In genomic region chr6:43059168-43060033, GRCh38 we compare ENCODE assay signal across 8 cellular contexts.
DNase-seq lines count a peak whose midpoint lies in the region; ATAC-seq and TF ChIP-seq lines count a peak whose summit lies in the region.

Gene KLC4 (plus strand): TSS chr6:43059631. CDS start chr6:43061336, 1,705 bp downstream.
Gene MRPL2 (minus strand): TSS chr6:43059434. CDS start chr6:43059381, 53 bp downstream.

- H3K27ac Mint-ChIP-seq in central memory CD8-positive, alpha-beta T cell (ENCODE audit: low read depth): peak within 1 kb of the TSS; percentile 98

- TF ChIP-seq POLR2A in GM18951 (IDR thresholded peaks at IDR 0.05; ENCODE audit: extremely low read depth, insufficient read depth, insufficient read length): peak; percentile 92

- peak within 1 kb of the TSS; percentile 93 for H3K4me3 Mint-ChIP-seq in central memory CD8-positive, alpha-beta T cell

- H3K27me3 Mint-ChIP-seq in central memory CD8-positive, alpha-beta T cell: no peaks in the 10 kb centered on the region

- H3K36me3 Mint-ChIP-seq in central memory CD8-positive, alpha-beta T cell (ENCODE audit: insufficient read depth): peaks cover 19% of the 10 kb centered on the region

- DNase-seq in AG08395 (ENCODE audit: low spot score) (peak; percentile 99), NCI-H345 (lab: John Stamatoyannopoulos, UW) (peak; percentile 99), iris pigment epithelial cell (ENCODE audit: low read depth) (peak; percentile 99)
- peak; percentile 91 to 97 (median 95) for DNase-seq in activated CD4-positive, CD25-positive, alpha-beta regulatory T cell (lab: John Stamatoyannopoulos, UW)
- DNase-seq in central memory CD8-positive, alpha-beta T cell (ENCODE audit: low spot score in 2 of 2): peak; percentile 88 to 97
- DNase-seq in stimulated activated CD4-positive, alpha-beta T cell treated with anti-CD3 and anti-CD28 coated beads, Interleukin-12 subunit alpha, Interleukin-12 subunit beta, amount 100 ng/mL, for 24 hours (ENCODE audit: low read depth in 2 of 2): peak; percentile 97 to 98

- in situ Hi-C loops in GM18951 (cut with MboI; ENCODE audit: low sequenced_read_pairs, unreplicated experiment): no loop called here

- peak; percentile 85 for ATAC-seq in HG03196 (IDR thresholded peaks at IDR 0.05; ENCODE audit: unreplicated experiment)
- ATAC-seq in central memory CD8-positive, alpha-beta T cell (replicated peaks; ENCODE audit: extremely low read depth, poor library complexity, severe bottlenecking): peak; percentile 99

- H3K9me3 Mint-ChIP-seq in central memory CD8-positive, alpha-beta T cell: no peaks in the 10 kb centered on the region

- peaks cover 42% of the 10 kb centered on the region for H3K4me1 Mint-ChIP-seq in central memory CD8-positive, alpha-beta T cell

Comparison
In these comparisons a context has a peak if more than half of its experiments do, and no peak if none do; other contexts are left out.
1. Peak in every context shown above with its lines: DNase-seq and ATAC-seq.